ENCODE assay signal across 1 cellular context in genomic region chr12:12540261-12541013, GRCh38.
TF ChIP-seq lines count a peak whose summit lies in the region.

No MANE protein-coding gene starts in this region.

TF ChIP-seq in HepG2, 621 proteins besides CTCF, POLR2A, EP300 and RAD21:
- TF ChIP-seq RBM22 (optimal IDR thresholded peaks at IDR 0.05; ENCODE audit: low read length) (peak; percentile 36), CREBL2 (CRISPR knock-in tag; IDR thresholded peaks at IDR 0.05; ENCODE audit: borderline replicate concordance) (no peak), MAFK (conservative IDR thresholded peaks at IDR 0.05 in 1 of 2, IDR thresholded peaks at IDR 0.05 in 1 of 2; ENCODE audit: low read length in 2 of 2) (peak; percentile 70 to 81), MAFF (IDR thresholded peaks at IDR 0.05; ENCODE audit: low read depth, low read length) (peak; percentile 75)
TF ChIP-seq in HepG2: peak in this region for 3.
